In the genomic region with DNA sequence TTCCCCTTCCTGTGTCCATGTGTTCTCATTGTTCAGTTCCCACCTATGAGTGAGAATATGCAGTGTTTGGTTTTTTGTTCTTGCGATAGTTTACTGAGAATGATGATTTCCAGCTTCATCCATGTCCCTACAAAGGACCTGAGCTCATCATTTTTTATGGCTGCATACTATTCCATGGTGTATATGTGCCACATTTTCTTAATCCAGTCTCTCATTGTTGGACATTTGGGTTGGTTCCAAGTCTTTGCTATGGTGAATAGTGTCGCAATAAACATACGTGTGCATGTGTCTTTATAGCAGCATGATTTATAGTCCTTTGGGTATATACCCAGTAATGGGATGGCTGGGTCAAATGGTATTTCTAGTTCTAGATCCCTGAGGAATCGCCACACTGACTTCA, we compare ENCODE assay signal across 3 cellular contexts. TPM values are rescaled to one million over a fixed set of nuclear protein-coding genes. Genes with fewer than 3 reads are reported as not detected.
"Had no signal": no experiment of that assay in that cellular context is flagged by ENCODE, and none has a peak within 500 bp of the region (broad histone marks: within the 10 kb centered on the region; RNA-seq: fewer than 3 reads in every experiment).

No MANE protein-coding gene starts in this region.

RNA-seq across cellular contexts. Expression of a gene that starts 12.5 kb away (rescaled TPM):
- total RNA-seq: LHCN-M2, MCF 10A, NCI-H460 had no signal
